Comparison of ENCODE assay signal across 10 cellular contexts in the genomic region with DNA sequence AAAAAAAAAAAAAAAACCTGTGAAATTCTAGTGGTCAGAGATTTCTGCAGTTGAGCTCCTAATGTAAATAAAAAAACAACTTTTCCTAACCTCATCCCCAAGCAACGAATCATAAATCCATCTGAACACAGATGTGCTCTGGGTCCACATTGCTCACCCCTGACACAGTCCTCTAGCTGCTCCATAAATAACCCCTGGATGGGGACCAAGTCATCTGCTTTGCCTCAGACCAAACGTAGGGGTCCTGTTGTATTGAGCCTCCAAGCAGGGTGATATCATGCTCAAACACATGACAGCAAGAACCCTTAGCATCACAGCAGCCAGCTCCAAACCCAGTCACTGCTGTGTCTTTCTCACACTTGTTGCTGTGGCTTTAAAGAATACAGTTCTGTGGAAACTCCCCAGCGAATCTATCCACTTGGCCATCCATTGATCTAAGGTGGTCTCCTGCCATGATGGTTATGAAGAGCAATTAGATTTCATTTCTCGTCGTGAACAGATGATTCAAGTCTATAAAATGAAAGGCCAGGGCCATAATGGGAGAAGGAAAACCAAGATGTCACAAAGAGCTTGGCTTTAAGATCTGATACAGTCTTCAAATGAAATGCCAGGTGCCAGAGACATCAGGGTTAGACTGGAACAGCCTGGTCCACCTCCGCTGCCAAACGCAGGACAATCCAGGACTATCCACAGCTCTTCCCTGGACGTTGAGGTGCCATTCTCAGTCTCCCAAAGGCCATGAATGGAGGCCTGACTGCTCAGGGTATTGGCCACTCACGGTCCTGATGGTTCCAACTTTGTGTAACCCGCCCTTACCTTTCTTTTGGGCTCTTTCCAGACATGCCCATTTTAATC. TPM values are rescaled to one million over a fixed set of nuclear protein-coding genes. Genes with fewer than 3 reads are reported as not detected.
DNase-seq lines count a peak whose midpoint lies in the region; ATAC-seq, FAIRE-seq and TF ChIP-seq lines count a peak whose summit lies in the region.
"Had no signal": no experiment of that assay in that cellular context is flagged by ENCODE, and none has a peak within 500 bp of the region (broad histone marks: within the 10 kb centered on the region; RNA-seq: fewer than 3 reads in every experiment).

No MANE protein-coding gene starts in this region.

- H3K9ac ChIP-seq in kidney (ENCODE audit: low read length in 2 of 2) (no peak overlapping the region), stomach smooth muscle (ENCODE audit: low read length in 2 of 2) (no peak overlapping the region)

- H3K27ac ChIP-seq in HL-60 (replicated peaks) (peak overlapping the region; percentile 66), breast epithelium (peak overlapping the region; percentile 75 to 78), kidney (ENCODE audit: low read depth in 2 of 2, low read length in 2 of 2) (peak overlapping the region; percentile 16 to 33), stomach smooth muscle (ENCODE audit: low read length) (peak overlapping the region; percentile 80)

- TF ChIP-seq CTCF in HL-60 (IDR thresholded peaks at IDR 0.05; ENCODE audit: insufficient read depth, low read length) (no peak), breast epithelium (IDR thresholded peaks at IDR 0.05) (no peak), kidney (IDR thresholded peaks at IDR 0.05; ENCODE audit: borderline replicate concordance, extremely low read depth, insufficient read depth) (no peak), GM20000 (IDR thresholded peaks at IDR 0.05; ENCODE audit: extremely low read depth, missing control alignments) (no peak)

- intact Hi-C loops in breast epithelium (cut with DNase I; ENCODE audit: low total_unique reads) = no loop called here
- intact Hi-C loops in kidney (cut with DNase I) = no loop called here

- H3K36me3 ChIP-seq in breast epithelium = no peaks in the 10 kb centered on the region
- H3K36me3 ChIP-seq in kidney (ENCODE audit: control insufficient read depth in 1 of 2, insufficient read depth in 2 of 2, low read length in 2 of 2) = no peaks in the 10 kb centered on the region
- no peaks in the 10 kb centered on the region for H3K36me3 ChIP-seq in stomach smooth muscle (ENCODE audit: control insufficient read depth in 2 of 2, insufficient read depth in 2 of 2, low read length in 2 of 2)

- no peak for FAIRE-seq in kidney (lab: Jason Lieb, UNC)

- no peak for DNase-seq in HL-60 (ENCODE audit: low read depth in 1 of 2, low spot score in 1 of 2)
- DNase-seq in breast epithelium (ENCODE audit: low spot score in 2 of 2) = no peak
- DNase-seq in kidney = no peak
- no peak for DNase-seq in GM20000 (ENCODE audit: low spot score)
- DNase-seq: activated CD4-positive, CD25-positive, alpha-beta regulatory T cell treated with anti-CD3 and anti-CD28 coated beads, Interleukin-2, amount 50 U/mL, for 72 hours; KG1 had no signal

- H3K4me1 ChIP-seq in breast epithelium (peaks cover 16 to 22% of the 10 kb centered on the region in 2 donors), kidney (ENCODE audit: control insufficient read depth in 1 of 2, insufficient read depth in 1 of 2, low read depth in 1 of 2, low read length in 2 of 2) (peaks cover 16 to 30% of the 10 kb centered on the region in 2 donors), stomach smooth muscle (ENCODE audit: control insufficient read depth, insufficient read depth, low read length) (peaks cover 50% of the 10 kb centered on the region)

- H3K9me3 ChIP-seq in breast epithelium (no peaks in the 10 kb centered on the region), kidney (ENCODE audit: control insufficient read depth in 1 of 2, low read length in 2 of 2) (no peaks in the 10 kb centered on the region), stomach smooth muscle (ENCODE audit: control insufficient read depth in 2 of 2, low read length in 2 of 2) (no peaks in the 10 kb centered on the region)

- no peak for TF ChIP-seq POLR2A in breast epithelium (IDR thresholded peaks at IDR 0.05)

- ATAC-seq in HG02763 (IDR thresholded peaks at IDR 0.05; ENCODE audit: unreplicated experiment) (no peak), HG03025 (IDR thresholded peaks at IDR 0.05; ENCODE audit: low FRiP score, unreplicated experiment) (no peak), HG02642 (IDR thresholded peaks at IDR 0.05; ENCODE audit: poor library complexity, unreplicated experiment) (no peak)

- H3K4me3 ChIP-seq in HL-60 (replicated peaks; ENCODE audit: insufficient read depth, low read length) (no peak overlapping the region), breast epithelium (no peak overlapping the region), kidney (ENCODE audit: low read length in 2 of 2) (no peak overlapping the region), stomach smooth muscle (ENCODE audit: low read length in 2 of 2) (peak overlapping the region in 1 of 2 donors; percentile 10)

- H3K27me3 ChIP-seq in HL-60 (ENCODE audit: insufficient read depth, poor library complexity, severe bottlenecking) = no peaks in the 10 kb centered on the region
- no peaks in the 10 kb centered on the region for H3K27me3 ChIP-seq in breast epithelium
- no peaks in the 10 kb centered on the region for H3K27me3 ChIP-seq in stomach smooth muscle (ENCODE audit: control insufficient read depth in 1 of 2, insufficient read depth in 2 of 2, low read length in 2 of 2)

RNA-seq across cellular contexts. Expression of a gene that starts 39.0 kb away (rescaled TPM):
- total RNA-seq in breast epithelium (10 to 100 TPM; 19.5 to 92.4 (median 89.7) TPM), kidney (47.9 TPM)
- polyA plus RNA-seq in kidney (ENCODE audit: insufficient read depth, low read depth, low replicate concordance) = 7.4 TPM

Comparison
In these comparisons a context has a peak if more than half of its experiments do, and no peak if none do; other contexts are left out.
1. H3K27ac ChIP-seq: peak in every context shown above with its lines; median percentile 80 in stomach smooth muscle; 76 in breast epithelium; 66 in HL-60; 24 in kidney.